8 cellular contexts compared by ENCODE assay signal in genomic region chr19:29766100-29766499, GRCh38.
"Had no signal": no experiment of that assay in that cellular context is flagged by ENCODE, and none has a peak within 500 bp of the region (broad histone marks: within the 10 kb centered on the region; RNA-seq: fewer than 3 reads in every experiment).

No MANE protein-coding gene starts in this region.

- ATAC-seq: HCT116, HepG2 had no signal

- H3K36me3 ChIP-seq: HAP-1 had no signal

- H3K9me3 ChIP-seq: HAP-1 had no signal

- DNase-seq: GM23248, GOT3, H7 had no signal

- FAIRE-seq: HepG2 had no signal

- H3K36me3 Mint-ChIP-seq: IgD-negative memory B cell had no signal

- H3K9ac ChIP-seq: GM23248 had no signal

- H2AFZ ChIP-seq: GM23248 had no signal

- H3K4me1 ChIP-seq: HAP-1 had no signal

- H3K4me3 ChIP-seq: GM23248, HAP-1 had no signal

- H3K27ac Mint-ChIP-seq: IgD-negative memory B cell had no signal

- H3K27ac ChIP-seq: GM23248, HL-60 had no signal
